Comparison of ENCODE assay signal across 8 cellular contexts in genomic region chr3:4986611-4987373, GRCh38. TPM values are rescaled to one million over a fixed set of nuclear protein-coding genes. Genes with fewer than 3 reads are reported as not detected.
DNase-seq lines count a peak whose midpoint lies in the region; ATAC-seq, FAIRE-seq and TF ChIP-seq lines count a peak whose summit lies in the region.

No MANE protein-coding gene starts in this region.

- SMC1A ChIA-PET in GM12878 (lab: Charles Lee; ENCODE audit: uncharacterized antibody, unreplicated experiment) = interaction anchor here (0.6 to 13.6 kb wide), 24 partner anchors 10 to 291 kb away, joined by 3 to 186 read pairs (median 4); no protein-coding TSS in a partner anchor

- no peaks in the 10 kb centered on the region for H3K27me3 ChIP-seq in GM12878 (replicated peaks in 1 of 2; ENCODE audit: control insufficient read depth in 2 of 2, insufficient read depth in 2 of 2, low read length in 1 of 2)

- intact Hi-C loops in GM12878 (cut with micrococcal nuclease; ENCODE audit: unreplicated experiment) = loop anchor here (10.0 kb wide), 1 partner anchor 482 kb away; no protein-coding TSS in a partner anchor

- peaks cover 7% of the 10 kb centered on the region in 2 experiments for H3K36me3 ChIP-seq in GM12878 (ENCODE audit: control insufficient read depth in 2 of 2, insufficient read depth in 2 of 2, low read length in 1 of 2)

- ATAC-seq in HG02623 (IDR thresholded peaks at IDR 0.05; ENCODE audit: unreplicated experiment) (peak; percentile 46), GM12878 (peak; percentile 69)

- CTCF ChIA-PET in GM12878 (lab: Yijun Ruan, JAX) = interaction anchor here (0.7 to 14.2 kb wide), 12 partner anchors 10 to 276 kb away, joined by 3 to 330 read pairs (median 5); no protein-coding TSS in a partner anchor

- TF ChIP-seq POLR2A in GM15510 (IDR thresholded peaks at IDR 0.05; ENCODE audit: borderline replicate concordance, extremely low read depth, insufficient read length) (peak; percentile 67), GM12878 (IDR thresholded peaks at IDR 0.05; ENCODE audit: low read depth, low read length) (peak; percentile 92)

- peak; percentile 72 for DNase-seq in NCI-H1105 (lab: John Stamatoyannopoulos, UW)
- peak; percentile 61 for DNase-seq in T-helper 9 cell
- no peak for DNase-seq in GM12878 (ENCODE audit: low read depth, low spot score)
- DNase-seq in hypothalamus (lab: John Stamatoyannopoulos, UW) = peak in 47 of 51 donors; percentile 23 to 88 (median 64)
- peak; percentile 99 for DNase-seq in retinal pigment epithelial cell (ENCODE audit: low read depth)
- DNase-seq in GDM1 (lab: John Stamatoyannopoulos, UW) = no peak

- 1% methylated on average over 40 of the region's 50 CpGs for WGBS in GM12878 (ENCODE audit: insufficient coverage, insufficient replicate concordance, low lambda C conversion rate, missing lambda C conversion rate)

- H4K20me1 ChIP-seq in GM12878 (ENCODE audit: control insufficient read depth, insufficient read depth) = no peaks in the 10 kb centered on the region

- peaks cover 37% of the 10 kb centered on the region for H3K79me2 ChIP-seq in GM12878 (ENCODE audit: control insufficient read depth, insufficient read depth, low read length)

- H3K4me3 ChIP-seq in GM12878 (peak overlapping the region; percentile 70), retinal pigment epithelial cell (ENCODE audit: low read length) (peak overlapping the region; percentile 100)

- no TSS peak for BruUV-seq in GM12878 (replicated peaks; lab: Mats Ljungman, UMichigan)

- in situ Hi-C loops in GM12878 (cut with MboI) = no loop called here

- H3K9ac ChIP-seq in GM12878 (ENCODE audit: control insufficient read depth, insufficient read depth, low read length) = peak overlapping the region; percentile 74

- peak overlapping the region; percentile 86 for H3K27ac ChIP-seq in GM12878 (ENCODE audit: control insufficient read depth, insufficient read depth)

- no peak for FAIRE-seq in GM12878 (lab: Jason Lieb, UNC)

- peaks cover 38% of the 10 kb centered on the region for H3K4me1 ChIP-seq in GM12878 (ENCODE audit: control insufficient read depth, insufficient read depth, low read length)

- POLR2A ChIA-PET in GM12878 (lab: Charles Lee) = interaction anchor here (0.5 to 14.4 kb wide), 16 partner anchors 7 to 1319 kb away, joined by 3 to 230 read pairs (median 4); no protein-coding TSS in a partner anchor

- RAD21 ChIA-PET in GM12878 (lab: Charles Lee; ENCODE audit: unreplicated experiment) = interaction anchor here (1.1 to 16.1 kb wide), 13 partner anchors 8 to 275 kb away, joined by 3 to 421 read pairs (median 28); partner anchors contain the start of gene BHLHE40

- peak overlapping the region; percentile 99 for H3K4me2 ChIP-seq in GM12878 (ENCODE audit: control insufficient read depth, insufficient read depth)

- TF ChIP-seq CTCF in GM12878 (IDR thresholded peaks at IDR 0.05 in 2 of 3, conservative IDR thresholded peaks at IDR 0.05 in 1 of 3; ENCODE audit: control insufficient read depth in 2 of 3, extremely low read depth in 1 of 3, insufficient read depth in 1 of 3, low read depth in 3 of 3, low read length in 3 of 3) (no peak), retinal pigment epithelial cell (conservative IDR thresholded peaks at IDR 0.05; ENCODE audit: low read depth, low read length) (no peak)

- H3K9me3 ChIP-seq in GM12878 (replicated peaks; ENCODE audit: control insufficient read depth, insufficient read depth, low read length) = no peaks in the 10 kb centered on the region

- TF ChIP-seq EP300 in GM12878 (IDR thresholded peaks at IDR 0.05; ENCODE audit: borderline replicate concordance in 1 of 2, control insufficient read depth in 1 of 2, low read depth in 2 of 2, low read length in 2 of 2) = 0 out of 4 replicates have a peak, but pooled peaks of 1 of the 2 experiments have one; percentile 58

- TF ChIP-seq RAD21 in GM12878 (IDR thresholded peaks at IDR 0.05; ENCODE audit: insufficient read depth, low read depth, low read length) = no peak; the same call in 1 of the 2 replicates

- H2AFZ ChIP-seq in GM12878 (ENCODE audit: control insufficient read depth, low read depth, low read length) = peak overlapping the region; percentile 77

TF ChIP-seq in GM12878, 131 proteins besides CTCF, POLR2A, EP300 and RAD21 (continues in another document):
- no peak for TF ChIP-seq NFXL1 (IDR thresholded peaks at IDR 0.05; ENCODE audit: borderline replicate concordance)
- 0 out of 2 replicates have a peak, but pooled peaks have one; percentile 55 for TF ChIP-seq ZNF384 (IDR thresholded peaks at IDR 0.05; ENCODE audit: borderline replicate concordance, low read depth, low read length)
- TF ChIP-seq MXI1 (IDR thresholded peaks at IDR 0.05; ENCODE audit: low read depth, low read length) = peak; percentile 61
- no peak for TF ChIP-seq RBBP5 (conservative IDR thresholded peaks at IDR 0.05)
- no peak for TF ChIP-seq CBX5 (IDR thresholded peaks at IDR 0.05; ENCODE audit: low read depth)
- no peak for TF ChIP-seq SIX5 (IDR thresholded peaks at IDR 0.05; ENCODE audit: low read depth, low read length, severe bottlenecking)
- TF ChIP-seq ETV6 (conservative IDR thresholded peaks at IDR 0.05 in 1 of 2, IDR thresholded peaks at IDR 0.05 in 1 of 2; ENCODE audit: borderline replicate concordance in 1 of 2, low read depth in 1 of 2) = 0 out of 4 replicates have a peak, but pooled peaks of 1 of the 2 experiments have one; percentile 7
- TF ChIP-seq RAD51 (IDR thresholded peaks at IDR 0.05) = no peak
- TF ChIP-seq JUND (IDR thresholded peaks at IDR 0.05; ENCODE audit: low read depth, low read length) = 0 out of 2 replicates have a peak, but pooled peaks have one; percentile 33
- peak; percentile 42; the same call in 1 of the 2 replicates for TF ChIP-seq ELK1 (IDR thresholded peaks at IDR 0.05; ENCODE audit: low read depth, low read length)
- no peak for TF ChIP-seq E4F1 (IDR thresholded peaks at IDR 0.05; ENCODE audit: borderline replicate concordance, partially characterized antibody)
- TF ChIP-seq SRF (IDR thresholded peaks at IDR 0.05; ENCODE audit: low read depth in 2 of 2, low read length in 2 of 2) = 0 out of 4 replicates have a peak, but pooled peaks of 1 of the 2 experiments have one; percentile 37
- no peak for TF ChIP-seq SMC3 (IDR thresholded peaks at IDR 0.05; ENCODE audit: borderline replicate concordance, low read length)
- peak; percentile 81 for TF ChIP-seq POLR2AphosphoS5 (IDR thresholded peaks at IDR 0.05; ENCODE audit: low read length)

RNA-seq across cellular contexts. Expression of gene BHLHE40, which starts 7.6 kb away (rescaled TPM):
- total RNA-seq in GM12878 (2013; cell fraction: nucleolus; rRNA removed) = 205 and 214 TPM in 2 replicates
- 58.3 and 61.5 TPM in 2 replicates for total RNA-seq in GM12878 (2014; rRNA removed)
- 36.1 and 36.5 TPM in 2 replicates for total RNA-seq in GM12878 (2014; rRNA removed; fragmentation: Illumina TruSeq; extraction: Trizol)
- total RNA-seq in GM12878 (2021) = 91.3 and 93.1 TPM in 2 replicates
- polyA plus RNA-seq in GM12878 (2011; ENCODE audit: low read depth) = 64.3 TPM
- 60.8 and 106 TPM in 2 replicates for polyA plus RNA-seq in GM12878 (2011; rRNA removed)
- polyA plus RNA-seq in GM12878 (2011; cell fraction: cytosol; rRNA removed) = 91.6 and 128 TPM in 2 replicates
- polyA plus RNA-seq in GM12878 (2011; cell fraction: nucleus; rRNA removed) = 163 and 169 TPM in 2 replicates
- 106 and 116 TPM in 2 replicates for polyA plus RNA-seq in GM12878 (2012)
- polyA plus RNA-seq in GM12878 (2014; fragmentation: Illumina TruSeq; extraction: Trizol) = 65.9 and 78.8 TPM in 2 replicates
- 10 to 100 TPM; 25.2 to 38.6 TPM for polyA plus RNA-seq in GM12878 (2014; fragmentation: Nextera tagmentation; extraction: Ambion mirVana)
- 62.4 and 63.6 TPM in 2 replicates for polyA plus RNA-seq in GM12878 (2014; rRNA removed)
- 10 to 100 TPM; 43.9 to 44.5 TPM for polyA plus RNA-seq in GM12878 (2016; fragmentation: Nextera tagmentation; extraction: Ambion mirVana)
- 93.4 and 100 TPM in 2 replicates for polyA minus RNA-seq in GM12878 (2011; rRNA and poly(A)+ RNA removed)
- polyA minus RNA-seq in GM12878 (2011; cell fraction: cytosol; rRNA and poly(A)+ RNA removed) = 60.8 and 70.8 TPM in 2 replicates
- 99.1 and 124 TPM in 2 replicates for polyA minus RNA-seq in GM12878 (2011; cell fraction: nucleus; rRNA and poly(A)+ RNA removed)

Comparison
In these comparisons a context has a peak if more than half of its experiments do, and no peak if none do; other contexts are left out.
1. DNase-seq: peak in NCI-H1105 (single experiment), T-helper 9 cell (single experiment), hypothalamus (47 of 51) and retinal pigment epithelial cell (single experiment); none in GM12878 (single experiment) and GDM1 (single experiment).